In the genomic region with DNA sequence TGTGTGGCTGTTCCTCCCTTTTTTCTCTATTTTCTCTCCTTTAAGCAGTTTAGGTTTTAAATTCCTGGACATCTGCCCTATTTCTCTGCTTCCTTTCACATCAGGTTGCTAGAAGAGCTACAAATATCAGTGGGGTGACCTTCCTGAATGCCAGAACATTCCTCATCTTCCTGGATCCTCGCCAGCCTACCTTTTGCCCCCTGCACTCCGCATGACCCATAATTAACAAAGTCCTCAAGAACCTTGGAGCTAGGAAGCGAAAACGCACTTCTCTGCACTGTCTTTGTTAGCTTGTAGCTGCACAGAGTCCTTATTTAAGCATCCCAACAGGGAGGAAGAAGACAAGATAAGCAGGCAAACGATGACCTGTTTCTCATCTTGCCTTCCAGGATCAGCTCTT, we compare ENCODE assay signal across 23 cellular contexts.
"Had no signal": no experiment of that assay in that cellular context is flagged by ENCODE, and none has a peak within 500 bp of the region (broad histone marks: within the 10 kb centered on the region; RNA-seq: fewer than 3 reads in every experiment).

No MANE protein-coding gene starts in this region.

- DNase-seq: activated CD4-positive, alpha-beta T cell treated with anti-CD3 and anti-CD28 coated beads, Interleukin-2, amount 50 U/mL, for 1 hour; activated CD4-positive, CD25-positive, alpha-beta regulatory T cell; activated CD8-positive, alpha-beta memory T cell treated with anti-CD3 and anti-CD28 coated beads, Interleukin-2, amount 50 U/mL, for 48 hours; activated CD8-positive, alpha-beta T cell treated with anti-CD3 and anti-CD28 coated beads for 36 hours; activated T-cell treated with anti-CD3 and anti-CD28 coated beads, Interleukin-2, amount 50 U/mL, for 1 hour; aorta; caudate nucleus; Karpas-422; MM.1S; NCI-H1105; NCI-H1436; NCI-H187; NCI-H2081; NCI-H446; NCI-H524; Right ventricle myocardium superior; SJCRH30; SK-N-SH had no signal

- H3K27me3 ChIP-seq: breast epithelium, Peyer's patch, SJCRH30 had no signal

- H3K4me3 ChIP-seq: breast epithelium, K562, Peyer's patch, SJCRH30 had no signal

- H3K27ac ChIP-seq: breast epithelium, RWPE1, SJCRH30, VCaP had no signal

- H3K9ac ChIP-seq: SK-N-SH had no signal

- H3K27ac Mint-ChIP-seq: activated CD8-positive, alpha-beta T cell treated with anti-CD3 and anti-CD28 coated beads for 36 hours had no signal

- ATAC-seq: activated CD8-positive, alpha-beta T cell treated with anti-CD3 and anti-CD28 coated beads for 36 hours; K562 had no signal

- H3K4me2 ChIP-seq: SK-N-SH had no signal

- H3K36me3 ChIP-seq: breast epithelium, SJCRH30 had no signal

- H3K4me3 Mint-ChIP-seq: activated CD8-positive, alpha-beta T cell treated with anti-CD3 and anti-CD28 coated beads for 36 hours had no signal

- H3K4me1 ChIP-seq: SJCRH30 had no signal

- H3K9me3 Mint-ChIP-seq: activated CD8-positive, alpha-beta T cell treated with anti-CD3 and anti-CD28 coated beads for 36 hours had no signal

- H3K27me3 Mint-ChIP-seq: activated CD8-positive, alpha-beta T cell treated with anti-CD3 and anti-CD28 coated beads for 36 hours had no signal
